Comparison of ENCODE assay signal across 12 cellular contexts in the genomic region with DNA sequence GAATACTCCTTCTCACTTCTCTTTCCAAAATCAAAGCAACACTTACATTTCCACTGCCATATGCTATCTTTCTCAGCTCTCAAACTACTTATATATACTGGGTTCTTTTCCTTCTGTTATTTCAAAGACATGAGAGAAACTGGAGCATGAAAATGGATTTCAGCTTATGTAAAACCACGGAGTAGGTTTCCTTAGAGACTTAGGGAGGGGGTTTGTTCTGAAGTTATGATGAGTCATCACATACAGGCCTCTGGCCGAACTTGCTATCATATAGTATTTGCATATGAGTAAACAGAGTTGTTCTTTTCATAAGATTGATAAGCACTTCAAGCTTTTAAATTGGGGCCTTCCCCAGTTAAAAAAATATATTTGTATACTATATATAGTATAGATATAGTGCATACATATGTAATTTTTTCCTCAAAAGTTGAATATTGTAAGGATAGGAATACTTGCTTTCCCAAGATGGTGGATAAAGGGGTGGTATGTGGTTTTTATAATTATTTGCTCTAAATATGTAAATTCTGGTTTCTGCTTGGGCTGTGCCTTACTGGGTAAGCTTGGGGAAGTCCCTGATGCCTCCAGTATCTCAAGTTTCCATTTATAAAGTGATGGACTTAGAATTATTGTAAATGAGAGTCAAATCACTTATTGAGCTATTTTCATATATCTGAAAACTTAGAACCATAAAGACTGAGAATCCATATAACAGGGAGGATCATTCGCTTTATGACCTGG.
DNase-seq lines count a peak whose midpoint lies in the region; ATAC-seq and TF ChIP-seq lines count a peak whose summit lies in the region.
"Had no signal": no experiment of that assay in that cellular context is flagged by ENCODE, and none has a peak within 500 bp of the region (broad histone marks: within the 10 kb centered on the region; RNA-seq: fewer than 3 reads in every experiment).

No MANE protein-coding gene starts in this region.

- DNase-seq in inferior parietal cortex (ENCODE audit: extremely low spot score) = peak; percentile 61
- DNase-seq in SIG-M5 treated with dmso at 0.1 percent for 504 hours (lab: John Stamatoyannopoulos, UW; ENCODE audit: unreplicated experiment) = no peak
- DNase-seq: amygdala, gastrocnemius medialis, NCI-H2029 had no signal

- peak; percentile 56 for ATAC-seq in GM18520 (IDR thresholded peaks at IDR 0.05; ENCODE audit: unreplicated experiment)
- ATAC-seq in HG02938 (IDR thresholded peaks at IDR 0.05; ENCODE audit: unreplicated experiment) = peak; percentile 79
- ATAC-seq in SK-N-SH treated with all-trans-retinoic acid at 6 μM for 48 hours = peak; percentile 73
- no peak for ATAC-seq in GM18907 (IDR thresholded peaks at IDR 0.05; ENCODE audit: unreplicated experiment)
- ATAC-seq in HG02623 (IDR thresholded peaks at IDR 0.05; ENCODE audit: unreplicated experiment) = no peak
- no peak for ATAC-seq in GM21526 (IDR thresholded peaks at IDR 0.05; ENCODE audit: low FRiP score, unreplicated experiment)
- ATAC-seq: gastrocnemius medialis, sciatic nerve had no signal

TF ChIP-seq in SK-N-SH treated with all-trans-retinoic acid at 6 μM for 48 hours, 23 proteins besides CTCF, POLR2A, EP300 and RAD21:
- TF ChIP-seq, protein P1, sequence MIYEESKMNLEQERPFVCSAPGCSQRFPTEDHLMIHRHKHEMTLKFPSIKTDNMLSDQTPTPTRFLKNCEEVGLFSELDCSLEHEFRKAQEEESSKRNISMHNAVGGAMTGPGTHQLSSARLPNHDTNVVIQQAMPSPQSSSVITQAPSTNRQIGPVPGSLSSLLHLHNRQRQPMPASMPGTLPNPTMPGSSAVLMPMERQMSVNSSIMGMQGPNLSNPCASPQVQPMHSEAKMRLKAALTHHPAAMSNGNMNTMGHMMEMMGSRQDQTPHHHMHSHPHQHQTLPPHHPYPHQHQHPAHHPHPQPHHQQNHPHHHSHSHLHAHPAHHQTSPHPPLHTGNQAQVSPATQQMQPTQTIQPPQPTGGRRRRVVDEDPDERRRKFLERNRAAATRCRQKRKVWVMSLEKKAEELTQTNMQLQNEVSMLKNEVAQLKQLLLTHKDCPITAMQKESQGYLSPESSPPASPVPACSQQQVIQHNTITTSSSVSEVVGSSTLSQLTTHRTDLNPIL (CRISPR knock-in tag; IDR thresholded peaks at IDR 0.05; ENCODE audit: low read depth) = no peak
- TF ChIP-seq TOX (CRISPR knock-in tag; IDR thresholded peaks at IDR 0.05; ENCODE audit: borderline replicate concordance) (no peak), ZFP30 (CRISPR knock-in tag; IDR thresholded peaks at IDR 0.05) (no peak), SNAI2 (CRISPR knock-in tag; IDR thresholded peaks at IDR 0.05) (no peak), TCF4 (CRISPR knock-in tag; IDR thresholded peaks at IDR 0.05; ENCODE audit: borderline replicate concordance) (no peak), PPARA (CRISPR knock-in tag; IDR thresholded peaks at IDR 0.05; ENCODE audit: borderline replicate concordance) (no peak), ZNF565 (CRISPR knock-in tag; conservative IDR thresholded peaks at IDR 0.05; ENCODE audit: low read depth) (no peak), GLIS3 (CRISPR knock-in tag; IDR thresholded peaks at IDR 0.05) (no peak), ZNF70 (CRISPR knock-in tag; IDR thresholded peaks at IDR 0.05) (no peak), OSR1 (CRISPR knock-in tag; IDR thresholded peaks at IDR 0.05) (no peak), ESRRG (CRISPR knock-in tag; IDR thresholded peaks at IDR 0.05) (no peak), ZC3H10 (CRISPR knock-in tag; IDR thresholded peaks at IDR 0.05) (no peak), ARNTL (CRISPR knock-in tag; IDR thresholded peaks at IDR 0.05; ENCODE audit: borderline replicate concordance, low read depth) (no peak)
- TF ChIP-seq, protein P2, sequence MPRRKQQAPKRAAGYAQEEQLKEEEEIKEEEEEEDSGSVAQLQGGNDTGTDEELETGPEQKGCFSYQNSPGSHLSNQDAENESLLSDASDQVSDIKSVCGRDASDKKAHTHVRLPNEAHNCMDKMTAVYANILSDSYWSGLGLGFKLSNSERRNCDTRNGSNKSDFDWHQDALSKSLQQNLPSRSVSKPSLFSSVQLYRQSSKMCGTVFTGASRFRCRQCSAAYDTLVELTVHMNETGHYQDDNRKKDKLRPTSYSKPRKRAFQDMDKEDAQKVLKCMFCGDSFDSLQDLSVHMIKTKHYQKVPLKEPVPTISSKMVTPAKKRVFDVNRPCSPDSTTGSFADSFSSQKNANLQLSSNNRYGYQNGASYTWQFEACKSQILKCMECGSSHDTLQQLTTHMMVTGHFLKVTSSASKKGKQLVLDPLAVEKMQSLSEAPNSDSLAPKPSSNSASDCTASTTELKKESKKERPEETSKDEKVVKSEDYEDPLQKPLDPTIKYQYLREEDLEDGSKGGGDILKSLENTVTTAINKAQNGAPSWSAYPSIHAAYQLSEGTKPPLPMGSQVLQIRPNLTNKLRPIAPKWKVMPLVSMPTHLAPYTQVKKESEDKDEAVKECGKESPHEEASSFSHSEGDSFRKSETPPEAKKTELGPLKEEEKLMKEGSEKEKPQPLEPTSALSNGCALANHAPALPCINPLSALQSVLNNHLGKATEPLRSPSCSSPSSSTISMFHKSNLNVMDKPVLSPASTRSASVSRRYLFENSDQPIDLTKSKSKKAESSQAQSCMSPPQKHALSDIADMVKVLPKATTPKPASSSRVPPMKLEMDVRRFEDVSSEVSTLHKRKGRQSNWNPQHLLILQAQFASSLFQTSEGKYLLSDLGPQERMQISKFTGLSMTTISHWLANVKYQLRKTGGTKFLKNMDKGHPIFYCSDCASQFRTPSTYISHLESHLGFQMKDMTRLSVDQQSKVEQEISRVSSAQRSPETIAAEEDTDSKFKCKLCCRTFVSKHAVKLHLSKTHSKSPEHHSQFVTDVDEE (CRISPR knock-in tag; IDR thresholded peaks at IDR 0.05) = no peak
- TF ChIP-seq, protein P3, sequence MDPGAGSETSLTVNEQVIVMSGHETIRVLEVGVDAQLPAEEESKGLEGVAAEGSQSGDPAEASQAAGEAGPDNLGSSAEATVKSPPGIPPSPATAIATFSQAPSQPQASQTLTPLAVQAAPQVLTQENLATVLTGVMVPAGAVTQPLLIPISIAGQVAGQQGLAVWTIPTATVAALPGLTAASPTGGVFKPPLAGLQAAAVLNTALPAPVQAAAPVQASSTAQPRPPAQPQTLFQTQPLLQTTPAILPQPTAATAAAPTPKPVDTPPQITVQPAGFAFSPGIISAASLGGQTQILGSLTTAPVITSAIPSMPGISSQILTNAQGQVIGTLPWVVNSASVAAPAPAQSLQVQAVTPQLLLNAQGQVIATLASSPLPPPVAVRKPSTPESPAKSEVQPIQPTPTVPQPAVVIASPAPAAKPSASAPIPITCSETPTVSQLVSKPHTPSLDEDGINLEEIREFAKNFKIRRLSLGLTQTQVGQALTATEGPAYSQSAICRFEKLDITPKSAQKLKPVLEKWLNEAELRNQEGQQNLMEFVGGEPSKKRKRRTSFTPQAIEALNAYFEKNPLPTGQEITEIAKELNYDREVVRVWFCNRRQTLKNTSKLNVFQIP (CRISPR knock-in tag; IDR thresholded peaks at IDR 0.05; ENCODE audit: borderline replicate concordance, low read depth) = no peak
TF ChIP-seq in SK-N-SH treated with all-trans-retinoic acid at 6 μM for 48 hours: peak in this region for 0.

Comparison
In these comparisons a context has a peak if more than half of its experiments do, and no peak if none do; other contexts are left out.
1. ATAC-seq: peak in GM18520 (single experiment), HG02938 (single experiment) and SK-N-SH treated with all-trans-retinoic acid at 6 μM for 48 hours (single experiment); none in GM18907 (single experiment), HG02623 (single experiment) and GM21526 (single experiment).